In genomic region chr21:35046223-35046690, GRCh38 we compare ENCODE assay signal across 9 cellular contexts. TPM values are rescaled to one million over a fixed set of nuclear protein-coding genes. Genes with fewer than 3 reads are reported as not detected.
DNase-seq lines count a peak whose midpoint lies in the region; ATAC-seq and TF ChIP-seq lines count a peak whose summit lies in the region.
"Had no signal": no experiment of that assay in that cellular context is flagged by ENCODE, and none has a peak within 500 bp of the region (broad histone marks: within the 10 kb centered on the region; RNA-seq: fewer than 3 reads in every experiment).

No MANE protein-coding gene starts in this region.

- H3K27ac ChIP-seq in RWPE2 (ENCODE audit: poor library complexity, severe bottlenecking): peak overlapping the region; percentile 93
- peak overlapping the region; percentile 89 for H3K27ac ChIP-seq in epithelial cell of prostate
- peak overlapping the region in 4 of 5 donors; percentile 70 to 86 (median 77) for H3K27ac ChIP-seq in stomach
- H3K27ac ChIP-seq: C4-2B had no signal

- peaks cover 24% of the 10 kb centered on the region for H3K36me3 Mint-ChIP-seq in activated T-cell treated with anti-CD3 and anti-CD28 coated beads, Interleukin-2, amount 50 U/mL, for 4 hours (ENCODE audit: insufficient read depth)

- H3K4me3 Mint-ChIP-seq in activated T-cell treated with anti-CD3 and anti-CD28 coated beads, Interleukin-2, amount 50 U/mL, for 4 hours: peak overlapping the region; percentile 94

- no peaks in the 10 kb centered on the region for H3K9me3 ChIP-seq in RWPE2 (ENCODE audit: severe bottlenecking)
- no peaks in the 10 kb centered on the region for H3K9me3 ChIP-seq in stomach

- H3K4me1 ChIP-seq in RWPE2 (ENCODE audit: insufficient read depth, poor library complexity, severe bottlenecking) (peaks cover 34% of the 10 kb centered on the region), stomach (peaks cover 22 to 61% (median 35%) of the 10 kb centered on the region in 4 donors)

- peaks cover 82% of the 10 kb centered on the region for H3K4me1 Mint-ChIP-seq in activated T-cell treated with anti-CD3 and anti-CD28 coated beads, Interleukin-2, amount 50 U/mL, for 4 hours (ENCODE audit: low read depth)

- TF ChIP-seq EP300 in stomach (IDR thresholded peaks at IDR 0.05): no peak

- H3K36me3 ChIP-seq in RWPE2 (ENCODE audit: low read depth): no peaks in the 10 kb centered on the region
- H3K36me3 ChIP-seq in stomach: no peaks in the 10 kb centered on the region

- no peak for TF ChIP-seq POLR2A in stomach (IDR thresholded peaks at IDR 0.05)

- intact Hi-C loops in stomach (cut with DNase I; ENCODE audit: low total_unique reads): loop anchor here (5.0 kb wide), 1 partner anchor 154 kb away; no protein-coding TSS in a partner anchor

- H3K27me3 ChIP-seq in RWPE2 (ENCODE audit: insufficient read depth, poor library complexity, severe bottlenecking) (no peaks in the 10 kb centered on the region), stomach (no peaks in the 10 kb centered on the region)

- DNase-seq in activated T-cell treated with anti-CD3 and anti-CD28 coated beads, Interleukin-2, amount 50 U/mL, for 4 hours: no peak
- DNase-seq in activated T-cell treated with anti-CD3 and anti-CD28 coated beads, Interleukin-2, amount 50 U/mL, for 48 hours: no peak
- DNase-seq in RWPE2 (ENCODE audit: low spot score) (no peak), epithelial cell of prostate (ENCODE audit: low read depth, low spot score) (no peak), stomach (no peak), DMS 273 treated with DMSO at 0.1 percent for 48 hours (lab: John Stamatoyannopoulos, UW) (no peak), LoVo (ENCODE audit: low spot score) (no peak), SHP77 treated with DMSO at 0.1 percent for 48 hours (lab: John Stamatoyannopoulos, UW) (no peak)

- no peaks in the 10 kb centered on the region for H3K9me3 Mint-ChIP-seq in activated T-cell treated with anti-CD3 and anti-CD28 coated beads, Interleukin-2, amount 50 U/mL, for 4 hours

- no peaks in the 10 kb centered on the region for H3K27me3 Mint-ChIP-seq in activated T-cell treated with anti-CD3 and anti-CD28 coated beads, Interleukin-2, amount 50 U/mL, for 4 hours (ENCODE audit: low read depth)

- H3K4me3 ChIP-seq in RWPE2 (ENCODE audit: severe bottlenecking): no peak overlapping the region
- peak overlapping the region in 3 of 4 donors; percentile 0 to 29 (median 0) for H3K4me3 ChIP-seq in stomach

- TF ChIP-seq CTCF in RWPE2 (IDR thresholded peaks at IDR 0.05; ENCODE audit: poor library complexity, severe bottlenecking): no peak
- TF ChIP-seq CTCF in stomach (IDR thresholded peaks at IDR 0.05): no peak

- no peak for ATAC-seq in activated T-cell treated with anti-CD3 and anti-CD28 coated beads, Interleukin-2, amount 50 U/mL, for 4 hours
- ATAC-seq in RWPE2 (ENCODE audit: low read depth): no peak

- 69 to 84% (median 79%) methylated on average over 8 of the region's 8 CpGs for WGBS in stomach, 5 donors

RNA-seq across cellular contexts. Expression of gene RUNX1, which starts 2.8 kb away (rescaled TPM):
- total RNA-seq in activated T-cell treated with anti-CD3 and anti-CD28 coated beads, Interleukin-2, amount 50 U/mL, for 4 hours: 100 to 1,000 TPM in 1 of 3 donors, 10 to 100 TPM in 2; 91.6 to 116 (median 99.9) TPM
- 100 to 1,000 TPM in 2 of 5 donors, 10 to 100 TPM in 3; 32.9 to 213 (median 83.0) TPM for total RNA-seq in stomach
- polyA plus RNA-seq in stomach: 10 to 100 TPM in 1 of 3 donors, 1 to 10 TPM in 2; 8.0 to 10.4 (median 9.3) TPM
